8 cellular contexts compared by ENCODE assay signal in genomic region chrX:129940721-129941120, GRCh38.
"Had no signal": no experiment of that assay in that cellular context is flagged by ENCODE, and none has a peak within 500 bp of the region (broad histone marks: within the 10 kb centered on the region; RNA-seq: fewer than 3 reads in every experiment).

No MANE protein-coding gene starts in this region.

- H3K27ac Mint-ChIP-seq: GM23338, H9, IgD-negative memory B cell had no signal

- H3K36me3 Mint-ChIP-seq: IgD-negative memory B cell had no signal

- H3K27ac ChIP-seq: HL-60 had no signal

- ATAC-seq: HepG2, K562 had no signal

- H3K4me3 Mint-ChIP-seq: GM23338, H9, IgD-negative memory B cell had no signal

- H2AFZ ChIP-seq: GM23338 had no signal

- H3K4me2 ChIP-seq: GM23338 had no signal

- H3K9me3 Mint-ChIP-seq: GM23338, IgD-negative memory B cell had no signal

- H3K4me3 ChIP-seq: GM23338, K562 had no signal

- DNase-seq: HCEC 1CT, KG1 had no signal
